ENCODE assay signal across 7 cellular contexts in the genomic region with DNA sequence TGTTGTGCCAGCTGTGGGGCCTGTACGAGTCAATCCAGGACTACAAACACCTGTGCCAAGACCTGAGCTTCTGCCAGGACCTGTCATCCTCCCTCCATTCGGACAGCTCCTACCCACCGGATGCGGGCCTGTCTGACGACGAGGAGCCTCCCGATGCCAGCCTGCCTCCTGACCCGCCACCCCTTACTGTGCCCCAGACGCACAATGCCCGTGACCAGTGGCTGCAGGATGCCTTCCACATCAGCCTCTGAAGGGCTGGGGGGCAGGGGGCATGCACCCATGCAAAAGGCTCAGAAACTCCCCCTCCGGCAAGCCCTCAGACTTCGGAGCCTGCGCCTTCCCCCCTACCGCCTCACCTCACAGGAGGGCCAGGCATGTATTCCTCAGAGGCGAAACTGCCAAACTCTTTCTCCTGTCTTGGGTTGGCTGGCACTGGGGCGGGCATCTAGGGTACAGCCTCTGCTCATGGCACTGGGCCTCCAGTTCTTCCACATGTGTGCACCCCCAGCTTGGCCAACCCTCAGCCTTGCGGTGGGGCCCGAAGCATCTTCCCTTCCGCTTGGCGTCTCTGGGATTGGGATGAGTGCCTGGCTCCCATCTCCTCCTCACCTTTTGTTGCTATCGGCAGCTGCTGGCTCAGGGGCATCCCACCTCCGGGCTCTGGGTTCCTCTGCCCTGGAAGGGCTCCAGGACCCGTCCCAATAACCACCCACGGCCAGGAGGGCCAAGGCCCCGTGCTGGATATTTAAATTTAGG. TPM values are rescaled to one million over a fixed set of nuclear protein-coding genes. Genes with fewer than 3 reads are reported as not detected.
DNase-seq lines count a peak whose midpoint lies in the region; ATAC-seq and TF ChIP-seq lines count a peak whose summit lies in the region.

No MANE protein-coding gene starts in this region.

- H3K36me3 ChIP-seq in hepatocyte (replicated peaks; ENCODE audit: insufficient read depth, low read depth) = no peaks in the 10 kb centered on the region

- H3K27me3 ChIP-seq in hepatocyte = no peaks in the 10 kb centered on the region

- no peaks in the 10 kb centered on the region for H3K9me3 Mint-ChIP-seq in HFFc6
- no peaks in the 10 kb centered on the region for H3K9me3 Mint-ChIP-seq in activated CD8-positive, alpha-beta T cell treated with anti-CD3 and anti-CD28 coated beads, Interleukin-2, amount 10 ng/mL, durations not matched to agents 7 days and 5 days (ENCODE audit: insufficient read depth)
- H3K9me3 Mint-ChIP-seq in stimulated activated memory B cell treated with anti-CD40 and anti-IgM and Interleukin-4, amounts not matched to agents 10 μg/mL and 1 μg/mL and 100 μg/mL, for 72 hours = no peaks in the 10 kb centered on the region

- H3K9me2 ChIP-seq in hepatocyte (replicated peaks; ENCODE audit: insufficient read depth) = no peaks in the 10 kb centered on the region

- peaks cover 14% of the 10 kb centered on the region for H3K36me3 Mint-ChIP-seq in HFFc6 (ENCODE audit: low read depth)
- peaks cover 31% of the 10 kb centered on the region for H3K36me3 Mint-ChIP-seq in activated CD8-positive, alpha-beta T cell treated with anti-CD3 and anti-CD28 coated beads, Interleukin-2, amount 10 ng/mL, durations not matched to agents 7 days and 5 days (ENCODE audit: low read depth)
- peaks cover 9% of the 10 kb centered on the region for H3K36me3 Mint-ChIP-seq in stimulated activated memory B cell treated with anti-CD40 and anti-IgM and Interleukin-4, amounts not matched to agents 10 μg/mL and 1 μg/mL and 100 μg/mL, for 72 hours

- 63% methylated on average over 24 of the region's 25 CpGs for WGBS in hepatocyte (ENCODE audit: low lambda C conversion rate, missing lambda C conversion rate)

- POLR2A ChIA-PET in activated CD8-positive, alpha-beta T cell treated with anti-CD3 and anti-CD28 coated beads, Interleukin-2, amount 10 ng/mL, durations not matched to agents 7 days and 5 days (lab: Charles Lee) = interaction anchor here (0.7 to 6.0 kb wide), 11 partner anchors 12 to 138 kb away, joined by 3 to 38 read pairs (median 3); a partner anchor contains a TSS

- H3K4me1 ChIP-seq in hepatocyte (ENCODE audit: insufficient read depth) = peaks cover 65% of the 10 kb centered on the region

- peaks cover 17% of the 10 kb centered on the region for H3K27me3 Mint-ChIP-seq in HFFc6 (ENCODE audit: insufficient read depth)
- no peaks in the 10 kb centered on the region for H3K27me3 Mint-ChIP-seq in activated CD8-positive, alpha-beta T cell treated with anti-CD3 and anti-CD28 coated beads, Interleukin-2, amount 10 ng/mL, durations not matched to agents 7 days and 5 days (ENCODE audit: low read depth)
- no peaks in the 10 kb centered on the region for H3K27me3 Mint-ChIP-seq in stimulated activated memory B cell treated with anti-CD40 and anti-IgM and Interleukin-4, amounts not matched to agents 10 μg/mL and 1 μg/mL and 100 μg/mL, for 72 hours

- no peak overlapping the region for H2AFZ ChIP-seq in hepatocyte

- CTCF ChIA-PET in activated CD8-positive, alpha-beta T cell treated with anti-CD3 and anti-CD28 coated beads, Interleukin-2, amount 10 ng/mL, durations not matched to agents 7 days and 5 days (lab: Charles Lee) = interaction anchor here (0.8 to 4.7 kb wide), 15 partner anchors 10 to 65 kb away, joined by 3 to 95 read pairs (median 9); a partner anchor contains a TSS

- peaks cover 19% of the 10 kb centered on the region for H4K20me1 ChIP-seq in hepatocyte (ENCODE audit: insufficient read depth, poor library complexity, severe bottlenecking)

- TF ChIP-seq CTCF in HFFc6 (IDR thresholded peaks at IDR 0.05) (0 out of 2 replicates have a peak, but pooled peaks have one; percentile 26), hepatocyte (IDR thresholded peaks at IDR 0.05; ENCODE audit: poor library complexity) (no peak)

- H3K4me2 ChIP-seq in hepatocyte = peak overlapping the region; percentile 98

- peaks cover 39% of the 10 kb centered on the region for H3K79me2 ChIP-seq in hepatocyte

- peaks cover 72% of the 10 kb centered on the region for H3K4me1 Mint-ChIP-seq in HFFc6 (ENCODE audit: low read depth)
- peaks cover 67% of the 10 kb centered on the region for H3K4me1 Mint-ChIP-seq in activated CD8-positive, alpha-beta T cell treated with anti-CD3 and anti-CD28 coated beads, Interleukin-2, amount 10 ng/mL, durations not matched to agents 7 days and 5 days (ENCODE audit: low read depth)
- peaks cover 74% of the 10 kb centered on the region for H3K4me1 Mint-ChIP-seq in stimulated activated memory B cell treated with anti-CD40 and anti-IgM and Interleukin-4, amounts not matched to agents 10 μg/mL and 1 μg/mL and 100 μg/mL, for 72 hours

- no peaks in the 10 kb centered on the region for H3K9me3 ChIP-seq in hepatocyte (ENCODE audit: low read depth)

- H3K27ac Mint-ChIP-seq in HFFc6 = peak overlapping the region; percentile 78
- peak overlapping the region; percentile 86 for H3K27ac Mint-ChIP-seq in activated CD8-positive, alpha-beta T cell treated with anti-CD3 and anti-CD28 coated beads, Interleukin-2, amount 10 ng/mL, durations not matched to agents 7 days and 5 days
- peak overlapping the region; percentile 69 for H3K27ac Mint-ChIP-seq in stimulated activated memory B cell treated with anti-CD40 and anti-IgM and Interleukin-4, amounts not matched to agents 10 μg/mL and 1 μg/mL and 100 μg/mL, for 72 hours

- peak overlapping the region; percentile 61 for H3K27ac ChIP-seq in hepatocyte

- no peak for DNase-seq in HFFc6
- peak; percentile 43 for DNase-seq in activated CD8-positive, alpha-beta T cell treated with anti-CD3 and anti-CD28 coated beads, Interleukin-2, amount 10 ng/mL, durations not matched to agents 7 days and 5 days
- DNase-seq in hepatocyte (ENCODE audit: low spot score) = no peak
- DNase-seq in NCI-H1694 (lab: John Stamatoyannopoulos, UW) = no peak
- no peak for DNase-seq in NCI-H2227 treated with DMSO at 0.1 percent for 48 hours (lab: John Stamatoyannopoulos, UW)
- DNase-seq in SKM-1 treated with dmso at 0.1 percent for 144 hours (lab: John Stamatoyannopoulos, UW; ENCODE audit: unreplicated experiment) = no peak

- ATAC-seq in activated CD8-positive, alpha-beta T cell treated with anti-CD3 and anti-CD28 coated beads, Interleukin-2, amount 10 ng/mL, durations not matched to agents 7 days and 5 days = no peak
- no peak for ATAC-seq in stimulated activated memory B cell treated with anti-CD40 and anti-IgM and Interleukin-4, amounts not matched to agents 10 μg/mL and 1 μg/mL and 100 μg/mL, for 72 hours

- H3K4me3 ChIP-seq in hepatocyte = no peak overlapping the region

- peak overlapping the region; percentile 86 for H3K4me3 Mint-ChIP-seq in HFFc6
- peak overlapping the region; percentile 83 for H3K4me3 Mint-ChIP-seq in activated CD8-positive, alpha-beta T cell treated with anti-CD3 and anti-CD28 coated beads, Interleukin-2, amount 10 ng/mL, durations not matched to agents 7 days and 5 days
- peak overlapping the region; percentile 90 for H3K4me3 Mint-ChIP-seq in stimulated activated memory B cell treated with anti-CD40 and anti-IgM and Interleukin-4, amounts not matched to agents 10 μg/mL and 1 μg/mL and 100 μg/mL, for 72 hours

RNA-seq across cellular contexts. Expression of a gene that starts 1.2 kb away (rescaled TPM):
- total RNA-seq in HFFc6 (2021; fragmentation: NEBNext Ultra II Directional; extraction: Animal tissue kit (Norgen Biotek cat#: 25700)) = 10 to 100 TPM; 40.9 to 52.8 (median 43.7) TPM
- total RNA-seq in activated CD8-positive, alpha-beta T cell treated with anti-CD3 and anti-CD28 coated beads, Interleukin-2, amount 10 ng/mL, durations not matched to agents 7 days and 5 days = 10 to 100 TPM; 32.0 to 33.6 TPM
- 28.5 and 34.1 TPM in 2 replicates for total RNA-seq in hepatocyte
- 105 and 112 TPM in 2 replicates for polyA plus RNA-seq in hepatocyte

RNA-seq across cellular contexts. Expression of a gene that starts 2.3 kb away (rescaled TPM):
- total RNA-seq in HFFc6 (2021; fragmentation: NEBNext Ultra II Directional; extraction: Animal tissue kit (Norgen Biotek cat#: 25700)) = 10 to 100 TPM; 47.5 to 69.3 (median 61.3) TPM
- total RNA-seq in activated CD8-positive, alpha-beta T cell treated with anti-CD3 and anti-CD28 coated beads, Interleukin-2, amount 10 ng/mL, durations not matched to agents 7 days and 5 days = 10 to 100 TPM; 94.4 to 95.3 TPM
- total RNA-seq in hepatocyte = 8.4 and 20.9 TPM in 2 replicates
- polyA plus RNA-seq in hepatocyte = 12.5 and 18.1 TPM in 2 replicates

RNA-seq across cellular contexts. Expression of a gene that starts 3.3 kb away (rescaled TPM):
- total RNA-seq in HFFc6 (2021; fragmentation: NEBNext Ultra II Directional; extraction: Animal tissue kit (Norgen Biotek cat#: 25700)) = 10 to 100 TPM; 57.7 to 72.0 (median 64.3) TPM
- total RNA-seq in activated CD8-positive, alpha-beta T cell treated with anti-CD3 and anti-CD28 coated beads, Interleukin-2, amount 10 ng/mL, durations not matched to agents 7 days and 5 days = 10 to 100 TPM; 39.2 to 40.7 TPM
- total RNA-seq in hepatocyte = 20.5 and 20.8 TPM in 2 replicates
- polyA plus RNA-seq in hepatocyte = 52.4 and 57.3 TPM in 2 replicates

RNA-seq across cellular contexts. Expression of a gene that starts 15.4 kb away (rescaled TPM):
- 10 to 100 TPM; 64.0 to 78.1 (median 66.0) TPM for total RNA-seq in HFFc6 (2021; fragmentation: NEBNext Ultra II Directional; extraction: Animal tissue kit (Norgen Biotek cat#: 25700))
- total RNA-seq in activated CD8-positive, alpha-beta T cell treated with anti-CD3 and anti-CD28 coated beads, Interleukin-2, amount 10 ng/mL, durations not matched to agents 7 days and 5 days = 10 to 100 TPM; 64.7 to 70.8 TPM
- 46.0 and 53.7 TPM in 2 replicates for total RNA-seq in hepatocyte
- 85.3 and 101 TPM in 2 replicates for polyA plus RNA-seq in hepatocyte

RNA-seq across cellular contexts. Expression of a gene that starts 22.0 kb away (rescaled TPM):
- under 1 TPM in 3 of 6 experiments, not detected in 3; 0.16 to 0.31 (median 0.30) TPM for total RNA-seq in HFFc6 (2021; fragmentation: NEBNext Ultra II Directional; extraction: Animal tissue kit (Norgen Biotek cat#: 25700))
- under 1 TPM; 0.95 to 0.99 TPM for total RNA-seq in activated CD8-positive, alpha-beta T cell treated with anti-CD3 and anti-CD28 coated beads, Interleukin-2, amount 10 ng/mL, durations not matched to agents 7 days and 5 days
- total RNA-seq in hepatocyte = not detected in 2 replicates
- 0.37 TPM in 1 of 2 replicates, not detected in the other for polyA plus RNA-seq in hepatocyte
